Comparison of ENCODE assay signal across 1 cellular context in the genomic region with DNA sequence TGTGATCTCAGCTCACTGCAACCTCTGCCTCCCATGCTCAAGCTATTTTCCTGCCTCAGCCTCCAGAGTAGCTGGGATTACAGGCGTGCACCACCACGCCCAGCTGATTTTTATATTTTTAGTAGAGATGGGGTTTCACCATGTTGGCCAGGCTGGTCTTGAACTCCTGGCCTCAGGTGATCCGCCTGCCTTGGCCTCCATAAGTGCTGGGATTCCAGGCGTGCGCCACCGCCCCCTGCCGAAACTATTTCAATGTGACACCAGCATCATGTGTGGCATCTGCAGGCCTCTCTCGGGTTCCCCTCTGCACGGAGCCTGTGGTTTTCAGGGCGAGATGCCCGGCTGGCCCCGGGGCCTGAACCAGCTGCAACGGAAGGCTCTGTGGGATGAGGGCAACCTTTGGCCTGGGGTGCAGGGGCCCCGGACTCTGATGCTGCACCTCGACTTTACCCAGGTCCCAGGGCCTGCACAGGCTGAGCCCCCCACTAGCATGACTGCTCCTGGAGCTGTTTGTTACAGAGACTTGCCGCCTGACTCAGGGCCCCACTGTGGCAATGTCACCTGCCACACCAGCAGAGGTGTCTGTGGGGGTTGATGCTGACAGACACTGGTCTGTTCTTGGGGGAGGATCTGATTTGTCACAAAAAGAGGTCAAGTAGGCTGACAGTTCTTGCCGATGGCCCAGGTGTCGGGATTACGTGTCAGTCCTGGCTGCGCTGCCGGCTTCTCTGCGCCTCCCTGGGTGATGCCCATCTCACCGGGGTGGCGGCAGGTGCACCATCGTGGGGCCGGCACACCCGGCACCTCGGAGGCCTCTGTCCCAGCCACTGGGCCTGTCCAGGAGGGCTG.
TF ChIP-seq lines count a peak whose summit lies in the region.

No MANE protein-coding gene starts in this region.

TF ChIP-seq in K562, 482 proteins besides CTCF, POLR2A, EP300 and RAD21 (continued from another document and continues in another):
- TF ChIP-seq, protein P1, sequence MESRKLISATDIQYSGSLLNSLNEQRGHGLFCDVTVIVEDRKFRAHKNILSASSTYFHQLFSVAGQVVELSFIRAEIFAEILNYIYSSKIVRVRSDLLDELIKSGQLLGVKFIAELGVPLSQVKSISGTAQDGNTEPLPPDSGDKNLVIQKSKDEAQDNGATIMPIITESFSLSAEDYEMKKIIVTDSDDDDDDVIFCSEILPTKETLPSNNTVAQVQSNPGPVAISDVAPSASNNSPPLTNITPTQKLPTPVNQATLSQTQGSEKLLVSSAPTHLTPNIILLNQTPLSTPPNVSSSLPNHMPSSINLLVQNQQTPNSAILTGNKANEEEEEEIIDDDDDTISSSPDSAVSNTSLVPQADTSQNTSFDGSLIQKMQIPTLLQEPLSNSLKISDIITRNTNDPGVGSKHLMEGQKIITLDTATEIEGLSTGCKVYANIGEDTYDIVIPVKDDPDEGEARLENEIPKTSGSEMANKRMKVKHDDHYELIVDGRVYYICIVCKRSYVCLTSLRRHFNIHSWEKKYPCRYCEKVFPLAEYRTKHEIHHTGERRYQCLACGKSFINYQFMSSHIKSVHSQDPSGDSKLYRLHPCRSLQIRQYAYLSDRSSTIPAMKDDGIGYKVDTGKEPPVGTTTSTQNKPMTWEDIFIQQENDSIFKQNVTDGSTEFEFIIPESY (CRISPR knock-in tag; IDR thresholded peaks at IDR 0.05) = peak; percentile 94
- TF ChIP-seq ZBTB7A (IDR thresholded peaks at IDR 0.05; ENCODE audit: borderline replicate concordance, control insufficient read depth, low read depth, low read length) (no peak), POLR2H (tag; IDR thresholded peaks at IDR 0.05; ENCODE audit: low read depth) (no peak), CHD1 (IDR thresholded peaks at IDR 0.05; ENCODE audit: low read length) (no peak), E2F3 (CRISPR knock-in tag; IDR thresholded peaks at IDR 0.05) (no peak), ARNT (IDR thresholded peaks at IDR 0.05) (no peak), CXXC5 (CRISPR knock-in tag; IDR thresholded peaks at IDR 0.05) (0 out of 2 replicates have a peak, but pooled peaks have one; percentile 35), ARID1B (IDR thresholded peaks at IDR 0.05) (0 out of 2 replicates have a peak, but pooled peaks have one; percentile 16), BHLHE40 (IDR thresholded peaks at IDR 0.05; ENCODE audit: low read length) (no peak), ZNF12 (CRISPR knock-in tag; IDR thresholded peaks at IDR 0.05) (no peak), STAG1 (CRISPR knock-in tag; IDR thresholded peaks at IDR 0.05; ENCODE audit: borderline replicate concordance) (peak; percentile 40), SRSF9 (IDR thresholded peaks at IDR 0.05; ENCODE audit: borderline replicate concordance, low read depth, low read length) (no peak), ZNF324 (CRISPR knock-in tag; IDR thresholded peaks at IDR 0.05) (no peak), L3MBTL2 (IDR thresholded peaks at IDR 0.05) (peak; percentile 18; the same call in 1 of the 2 replicates), HDGF (IDR thresholded peaks at IDR 0.05) (0 out of 2 replicates have a peak, but pooled peaks have one; percentile 70), ZNF347 (CRISPR knock-in tag; IDR thresholded peaks at IDR 0.05; ENCODE audit: low read depth) (no peak), TRIM24 (IDR thresholded peaks at IDR 0.05) (no peak), GABPB1 (CRISPR knock-in tag; IDR thresholded peaks at IDR 0.05) (no peak), U2AF1 (optimal IDR thresholded peaks at IDR 0.05; ENCODE audit: low read depth, low read length) (no peak), FOXK2 (conservative IDR thresholded peaks at IDR 0.05 in 1 of 2, IDR thresholded peaks at IDR 0.05 in 1 of 2; ENCODE audit: low read depth in 2 of 2) (no peak), SMC3 (conservative IDR thresholded peaks at IDR 0.05; ENCODE audit: insufficient read depth, low read depth, low read length) (peak; percentile 32; the same call in 1 of the 2 replicates), BMI1 (IDR thresholded peaks at IDR 0.05; ENCODE audit: low read length) (no peak), SRF (CRISPR knock-in tag; IDR thresholded peaks at IDR 0.05) (no peak), BRD9 (IDR thresholded peaks at IDR 0.05; ENCODE audit: low read depth, partially characterized antibody) (no peak), SIN3B (IDR thresholded peaks at IDR 0.05; ENCODE audit: low read depth) (no peak), ZNF316 (IDR thresholded peaks at IDR 0.05) (no peak), RBM17 (IDR thresholded peaks at IDR 0.05; ENCODE audit: borderline replicate concordance, low read depth, low read length) (no peak), PHTF2 (CRISPR knock-in tag; IDR thresholded peaks at IDR 0.05) (no peak), ETS2 (tag; IDR thresholded peaks at IDR 0.05; ENCODE audit: borderline replicate concordance, poor library complexity, severe bottlenecking) (no peak), ADNP (tag; IDR thresholded peaks at IDR 0.05) (0 out of 2 replicates have a peak, but pooled peaks have one; percentile 51), RBM39 (optimal IDR thresholded peaks at IDR 0.05; ENCODE audit: low read depth, low read length) (no peak), KAT8 (IDR thresholded peaks at IDR 0.05; ENCODE audit: low read depth) (no peak), HIVEP1 (CRISPR knock-in tag; IDR thresholded peaks at IDR 0.05) (no peak), DPF2 (IDR thresholded peaks at IDR 0.05) (0 out of 2 replicates have a peak, but pooled peaks have one; percentile 29), FOXM1 (IDR thresholded peaks at IDR 0.05; ENCODE audit: low read depth) (no peak), FOXM1 (CRISPR knock-in tag; IDR thresholded peaks at IDR 0.05; ENCODE audit: low read depth) (no peak), ZNF696 (CRISPR knock-in tag; conservative IDR thresholded peaks at IDR 0.05) (no peak), IFI16 (CRISPR knock-in tag; IDR thresholded peaks at IDR 0.05) (no peak)
- TF ChIP-seq, protein P2, sequence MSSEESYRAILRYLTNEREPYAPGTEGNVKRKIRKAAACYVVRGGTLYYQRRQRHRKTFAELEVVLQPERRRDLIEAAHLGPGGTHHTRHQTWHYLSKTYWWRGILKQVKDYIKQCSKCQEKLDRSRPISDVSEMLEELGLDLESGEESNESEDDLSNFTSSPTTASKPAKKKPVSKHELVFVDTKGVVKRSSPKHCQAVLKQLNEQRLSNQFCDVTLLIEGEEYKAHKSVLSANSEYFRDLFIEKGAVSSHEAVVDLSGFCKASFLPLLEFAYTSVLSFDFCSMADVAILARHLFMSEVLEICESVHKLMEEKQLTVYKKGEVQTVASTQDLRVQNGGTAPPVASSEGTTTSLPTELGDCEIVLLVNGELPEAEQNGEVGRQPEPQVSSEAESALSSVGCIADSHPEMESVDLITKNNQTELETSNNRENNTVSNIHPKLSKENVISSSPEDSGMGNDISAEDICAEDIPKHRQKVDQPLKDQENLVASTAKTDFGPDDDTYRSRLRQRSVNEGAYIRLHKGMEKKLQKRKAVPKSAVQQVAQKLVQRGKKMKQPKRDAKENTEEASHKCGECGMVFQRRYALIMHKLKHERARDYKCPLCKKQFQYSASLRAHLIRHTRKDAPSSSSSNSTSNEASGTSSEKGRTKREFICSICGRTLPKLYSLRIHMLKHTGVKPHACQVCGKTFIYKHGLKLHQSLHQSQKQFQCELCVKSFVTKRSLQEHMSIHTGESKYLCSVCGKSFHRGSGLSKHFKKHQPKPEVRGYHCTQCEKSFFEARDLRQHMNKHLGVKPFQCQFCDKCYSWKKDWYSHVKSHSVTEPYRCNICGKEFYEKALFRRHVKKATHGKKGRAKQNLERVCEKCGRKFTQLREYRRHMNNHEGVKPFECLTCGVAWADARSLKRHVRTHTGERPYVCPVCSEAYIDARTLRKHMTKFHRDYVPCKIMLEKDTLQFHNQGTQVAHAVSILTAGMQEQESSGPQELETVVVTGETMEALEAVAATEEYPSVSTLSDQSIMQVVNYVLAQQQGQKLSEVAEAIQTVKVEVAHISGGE (CRISPR knock-in tag; IDR thresholded peaks at IDR 0.05) = peak in 1 of 3 experiments; percentile 25; a peak in 1 of 6 replicates
- TF ChIP-seq, protein P3, sequence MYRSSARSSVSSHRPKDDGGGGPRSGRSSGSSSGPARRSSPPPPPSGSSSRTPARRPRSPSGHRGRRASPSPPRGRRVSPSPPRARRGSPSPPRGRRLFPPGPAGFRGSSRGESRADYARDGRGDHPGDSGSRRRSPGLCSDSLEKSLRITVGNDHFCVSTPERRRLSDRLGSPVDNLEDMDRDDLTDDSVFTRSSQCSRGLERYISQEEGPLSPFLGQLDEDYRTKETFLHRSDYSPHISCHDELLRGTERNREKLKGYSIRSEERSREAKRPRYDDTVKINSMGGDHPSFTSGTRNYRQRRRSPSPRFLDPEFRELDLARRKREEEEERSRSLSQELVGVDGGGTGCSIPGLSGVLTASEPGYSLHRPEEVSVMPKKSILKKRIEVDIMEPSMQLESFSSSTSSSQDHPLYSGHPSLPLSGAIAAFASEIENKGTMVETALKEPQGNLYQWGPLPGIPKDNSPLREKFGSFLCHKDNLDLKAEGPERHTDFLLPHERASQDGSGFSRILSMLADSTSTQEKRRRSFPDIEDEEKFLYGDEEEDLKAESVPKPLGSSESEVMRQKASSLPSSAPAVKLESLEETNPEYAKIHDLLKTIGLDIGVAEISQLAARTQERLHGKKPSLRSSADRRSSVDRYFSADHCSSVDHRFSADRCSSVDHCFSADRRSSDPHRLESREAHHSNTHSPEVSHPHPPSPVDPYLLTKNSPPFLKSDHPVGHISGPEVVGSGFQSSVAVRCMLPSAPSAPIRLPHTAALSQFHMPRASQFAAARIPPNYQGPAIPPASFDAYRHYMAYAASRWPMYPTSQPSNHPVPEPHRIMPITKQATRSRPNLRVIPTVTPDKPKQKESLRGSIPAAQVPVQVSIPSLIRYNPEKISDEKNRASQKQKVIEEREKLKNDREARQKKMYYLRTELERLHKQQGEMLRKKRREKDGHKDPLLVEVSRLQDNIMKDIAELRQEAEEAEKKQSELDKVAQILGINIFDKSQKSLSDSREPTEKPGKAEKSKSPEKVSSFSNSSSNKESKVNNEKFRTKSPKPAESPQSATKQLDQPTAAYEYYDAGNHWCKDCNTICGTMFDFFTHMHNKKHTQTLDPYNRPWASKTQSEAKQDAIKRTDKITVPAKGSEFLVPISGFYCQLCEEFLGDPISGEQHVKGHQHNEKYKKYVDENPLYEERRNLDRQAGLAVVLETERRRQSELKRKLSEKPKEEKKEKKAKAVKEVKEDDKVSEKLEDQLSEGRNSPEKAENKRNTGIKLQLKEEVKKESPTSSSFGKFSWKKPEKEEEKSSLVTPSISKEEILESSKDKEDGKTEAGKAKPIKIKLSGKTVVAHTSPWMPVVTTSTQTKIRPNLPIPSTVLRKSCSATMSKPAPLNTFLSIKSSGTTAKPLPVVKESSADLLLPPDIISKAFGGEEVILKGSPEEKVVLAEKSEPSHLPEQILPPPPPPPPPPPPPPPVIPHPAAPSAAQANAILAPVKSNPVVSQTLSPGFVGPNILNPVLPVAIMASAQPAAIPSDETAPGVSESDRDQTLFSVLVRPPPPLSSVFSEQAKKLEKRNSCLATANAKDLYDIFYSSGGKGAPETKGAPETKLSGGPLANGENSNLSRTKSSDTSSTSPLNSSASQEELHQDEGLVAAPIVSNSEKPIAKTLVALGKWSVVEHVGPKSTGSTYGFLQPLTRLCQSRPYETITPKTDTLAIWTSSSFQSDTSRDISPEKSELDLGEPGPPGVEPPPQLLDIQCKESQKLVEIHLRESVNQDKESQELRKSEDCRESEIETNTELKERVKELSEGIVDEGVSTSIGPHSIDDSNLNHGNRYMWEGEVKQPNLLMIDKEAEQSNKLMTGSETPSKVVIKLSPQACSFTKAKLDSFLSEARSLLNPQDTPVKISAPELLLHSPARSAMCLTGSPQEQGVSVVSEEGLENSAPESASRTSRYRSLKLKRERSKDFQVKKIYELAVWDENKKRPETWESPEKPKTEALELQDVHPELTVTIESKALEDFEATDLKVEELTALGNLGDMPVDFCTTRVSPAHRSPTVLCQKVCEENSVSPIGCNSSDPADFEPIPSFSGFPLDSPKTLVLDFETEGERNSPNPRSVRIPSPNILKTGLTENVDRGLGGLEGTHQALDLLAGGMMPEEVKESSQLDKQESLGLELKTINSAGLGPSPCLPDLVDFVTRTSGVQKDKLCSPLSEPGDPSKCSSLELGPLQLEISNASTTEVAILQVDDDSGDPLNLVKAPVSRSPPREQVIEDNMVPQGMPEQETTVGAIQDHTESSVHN (IDR thresholded peaks at IDR 0.05; ENCODE audit: borderline replicate concordance in 1 of 2, low read depth in 1 of 2) = no peak
- TF ChIP-seq, protein P4, sequence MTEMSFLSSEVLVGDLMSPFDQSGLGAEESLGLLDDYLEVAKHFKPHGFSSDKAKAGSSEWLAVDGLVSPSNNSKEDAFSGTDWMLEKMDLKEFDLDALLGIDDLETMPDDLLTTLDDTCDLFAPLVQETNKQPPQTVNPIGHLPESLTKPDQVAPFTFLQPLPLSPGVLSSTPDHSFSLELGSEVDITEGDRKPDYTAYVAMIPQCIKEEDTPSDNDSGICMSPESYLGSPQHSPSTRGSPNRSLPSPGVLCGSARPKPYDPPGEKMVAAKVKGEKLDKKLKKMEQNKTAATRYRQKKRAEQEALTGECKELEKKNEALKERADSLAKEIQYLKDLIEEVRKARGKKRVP (CRISPR knock-in tag; IDR thresholded peaks at IDR 0.05) = no peak
- TF ChIP-seq, protein P5, sequence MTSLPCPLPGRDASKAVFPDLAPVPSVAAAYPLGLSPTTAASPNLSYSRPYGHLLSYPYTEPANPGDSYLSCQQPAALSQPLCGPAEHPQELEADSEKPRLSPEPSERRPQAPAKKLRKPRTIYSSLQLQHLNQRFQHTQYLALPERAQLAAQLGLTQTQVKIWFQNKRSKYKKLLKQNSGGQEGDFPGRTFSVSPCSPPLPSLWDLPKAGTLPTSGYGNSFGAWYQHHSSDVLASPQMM (CRISPR knock-in tag; IDR thresholded peaks at IDR 0.05) = no peak
- TF ChIP-seq, protein P6, sequence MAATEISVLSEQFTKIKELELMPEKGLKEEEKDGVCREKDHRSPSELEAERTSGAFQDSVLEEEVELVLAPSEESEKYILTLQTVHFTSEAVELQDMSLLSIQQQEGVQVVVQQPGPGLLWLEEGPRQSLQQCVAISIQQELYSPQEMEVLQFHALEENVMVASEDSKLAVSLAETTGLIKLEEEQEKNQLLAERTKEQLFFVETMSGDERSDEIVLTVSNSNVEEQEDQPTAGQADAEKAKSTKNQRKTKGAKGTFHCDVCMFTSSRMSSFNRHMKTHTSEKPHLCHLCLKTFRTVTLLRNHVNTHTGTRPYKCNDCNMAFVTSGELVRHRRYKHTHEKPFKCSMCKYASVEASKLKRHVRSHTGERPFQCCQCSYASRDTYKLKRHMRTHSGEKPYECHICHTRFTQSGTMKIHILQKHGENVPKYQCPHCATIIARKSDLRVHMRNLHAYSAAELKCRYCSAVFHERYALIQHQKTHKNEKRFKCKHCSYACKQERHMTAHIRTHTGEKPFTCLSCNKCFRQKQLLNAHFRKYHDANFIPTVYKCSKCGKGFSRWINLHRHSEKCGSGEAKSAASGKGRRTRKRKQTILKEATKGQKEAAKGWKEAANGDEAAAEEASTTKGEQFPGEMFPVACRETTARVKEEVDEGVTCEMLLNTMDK (IDR thresholded peaks at IDR 0.05; ENCODE audit: borderline replicate concordance, insufficient read depth, low read depth, low read length, poor library complexity, severe bottlenecking) = no peak
- TF ChIP-seq, protein P7, sequence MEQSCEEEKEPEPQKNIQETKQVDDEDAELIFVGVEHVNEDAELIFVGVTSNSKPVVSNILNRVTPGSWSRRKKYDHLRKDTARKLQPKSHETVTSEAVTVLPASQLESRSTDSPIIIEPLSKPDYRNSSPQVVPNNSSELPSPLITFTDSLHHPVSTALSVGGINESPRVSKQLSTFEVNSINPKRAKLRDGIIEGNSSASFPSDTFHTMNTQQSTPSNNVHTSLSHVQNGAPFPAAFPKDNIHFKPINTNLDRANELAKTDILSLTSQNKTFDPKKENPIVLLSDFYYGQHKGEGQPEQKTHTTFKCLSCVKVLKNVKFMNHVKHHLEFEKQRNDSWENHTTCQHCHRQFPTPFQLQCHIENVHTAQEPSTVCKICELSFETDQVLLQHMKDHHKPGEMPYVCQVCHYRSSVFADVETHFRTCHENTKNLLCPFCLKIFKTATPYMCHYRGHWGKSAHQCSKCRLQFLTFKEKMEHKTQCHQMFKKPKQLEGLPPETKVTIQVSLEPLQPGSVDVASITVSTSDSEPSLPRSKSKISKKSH (CRISPR knock-in tag; IDR thresholded peaks at IDR 0.05) = no peak
